Comparison of ENCODE assay signal across 25 cellular contexts in the genomic region with DNA sequence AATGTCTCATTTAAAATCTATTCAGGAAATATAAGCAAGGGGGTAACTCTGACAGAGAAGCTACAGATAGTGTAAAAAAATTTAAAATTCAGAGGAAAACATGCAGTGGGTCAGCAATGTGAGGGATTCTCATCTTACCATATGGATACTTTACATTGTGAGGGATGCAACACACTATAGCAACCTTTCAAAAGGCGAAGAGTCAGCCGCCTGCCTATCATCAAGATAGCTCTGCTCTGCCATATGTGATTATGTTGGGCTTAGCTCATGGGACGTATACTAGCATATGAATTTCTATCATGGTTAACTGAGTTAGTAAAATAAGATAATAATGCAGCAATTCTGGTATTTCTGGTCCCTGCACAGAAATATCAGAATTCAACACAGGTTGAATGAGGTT.
"Had no signal": no experiment of that assay in that cellular context is flagged by ENCODE, and none has a peak within 500 bp of the region (broad histone marks: within the 10 kb centered on the region; RNA-seq: fewer than 3 reads in every experiment).

No MANE protein-coding gene starts in this region.

- H3K4me3 Mint-ChIP-seq: mesothelial cell of epicardium; naive B cell; natural killer cell; nephron progenitor cell; neural progenitor cell; stimulated activated memory B cell treated with anti-CD40 and anti-IgM and Interleukin-4, amounts not matched to agents 10 μg/mL and 1 μg/mL and 100 μg/mL, for 72 hours had no signal

- H3K4me3 ChIP-seq: hepatocyte, left ventricle myocardium inferior, lung, neural progenitor cell, psoas muscle, right lobe of liver, smooth muscle cell, suprapubic skin, thoracic aorta, tibial artery, upper lobe of right lung had no signal

- H2AFZ ChIP-seq: hepatocyte, neural progenitor cell, parathyroid adenoma had no signal

- DNase-seq: islet precursor cell; left ventricle myocardium inferior; mesendoderm; naive B cell; natural killer cell; nephron progenitor cell; occipital lobe; psoas muscle; right lobe of liver; stimulated activated CD4-positive, alpha-beta T cell treated with anti-CD3 and anti-CD28 coated beads, Interleukin-1b, Interleukin-23, amount 100 ng/mL, for 48 hours; stimulated activated CD4-positive, alpha-beta T cell treated with anti-CD3 and anti-CD28 coated beads, Interleukin-2, amount 100 ng/mL, for 48 hours; stimulated activated CD4-positive, alpha-beta T cell treated with anti-CD3 and anti-CD28 coated beads, Interleukin-4, amount 100 ng/mL, for 4 hours; stimulated activated naive CD4-positive, alpha-beta T cell treated with Interleukin-2 at 50 U/mL for 16 hours; tibial artery; upper lobe of right lung had no signal

- H3K4me1 ChIP-seq: neural progenitor cell, parathyroid adenoma, psoas muscle, right lobe of liver, upper lobe of right lung had no signal

- H3K9me3 ChIP-seq: left ventricle myocardium inferior, neutrophil, psoas muscle, right lobe of liver, suprapubic skin, thoracic aorta, tibial artery, upper lobe of right lung had no signal

- H3K36me3 ChIP-seq: left ventricle myocardium inferior, neural progenitor cell, neutrophil, right lobe of liver, suprapubic skin, thoracic aorta, tibial artery, upper lobe of right lung had no signal

- H3K27me3 ChIP-seq: hepatocyte, neural progenitor cell, neutrophil, right lobe of liver, suprapubic skin, tibial artery, upper lobe of right lung had no signal

- H3K27me3 Mint-ChIP-seq: stimulated activated memory B cell treated with anti-CD40 and anti-IgM and Interleukin-4, amounts not matched to agents 10 μg/mL and 1 μg/mL and 100 μg/mL, for 72 hours had no signal

- H3K36me3 Mint-ChIP-seq: mesothelial cell of epicardium; naive B cell; natural killer cell; neural progenitor cell; stimulated activated memory B cell treated with anti-CD40 and anti-IgM and Interleukin-4, amounts not matched to agents 10 μg/mL and 1 μg/mL and 100 μg/mL, for 72 hours had no signal

- ATAC-seq: natural killer cell; psoas muscle; right lobe of liver; stimulated activated memory B cell treated with anti-CD40 and anti-IgM and Interleukin-4, amounts not matched to agents 10 μg/mL and 1 μg/mL and 100 μg/mL, for 72 hours; upper lobe of right lung had no signal

- H3K4me2 ChIP-seq: hepatocyte, neural progenitor cell, smooth muscle cell had no signal

- H3K27ac Mint-ChIP-seq: mesothelial cell of epicardium; naive B cell; natural killer cell; nephron progenitor cell; neural progenitor cell; stimulated activated memory B cell treated with anti-CD40 and anti-IgM and Interleukin-4, amounts not matched to agents 10 μg/mL and 1 μg/mL and 100 μg/mL, for 72 hours had no signal

- H3K4me1 Mint-ChIP-seq: mesothelial cell of epicardium, neural progenitor cell had no signal

- H3K27ac ChIP-seq: hepatocyte, left ventricle myocardium inferior, neural progenitor cell, neutrophil, parathyroid adenoma, psoas muscle, right lobe of liver, suprapubic skin, thoracic aorta, tibial artery, upper lobe of right lung had no signal

- H3K9ac ChIP-seq: neural progenitor cell, parathyroid adenoma had no signal

- H3K79me2 ChIP-seq: hepatocyte, parathyroid adenoma had no signal

- H3K9me3 Mint-ChIP-seq: natural killer cell; stimulated activated memory B cell treated with anti-CD40 and anti-IgM and Interleukin-4, amounts not matched to agents 10 μg/mL and 1 μg/mL and 100 μg/mL, for 72 hours had no signal
